Comparison of ENCODE assay signal across 27 cellular contexts in genomic region chr6:167739721-167740475, GRCh38.
"Had no signal": no experiment of that assay in that cellular context is flagged by ENCODE, and none has a peak within 500 bp of the region (broad histone marks: within the 10 kb centered on the region; RNA-seq: fewer than 3 reads in every experiment).

No MANE protein-coding gene starts in this region.

- ATAC-seq: gastroesophageal sphincter, left cardiac atrium, lower lobe of right lung, right lobe of liver had no signal

- H3K4me1 ChIP-seq: left ventricle myocardium inferior, parathyroid adenoma, prostate gland, thyroid gland, uterus had no signal

- DNase-seq: cortex of kidney; dorsolateral prefrontal cortex; effector CD8-positive, alpha-beta T cell; esophagus squamous epithelium; foreskin fibroblast; glutamatergic neuron; immature natural killer cell; kidney; left cardiac atrium; left ventricle myocardium inferior; lower lobe of right lung; midbrain; naive B cell; stimulated activated CD4-positive, alpha-beta T cell treated with anti-CD3 and anti-CD28 coated beads, Interleukin-12 subunit alpha, Interleukin-12 subunit beta, amount 100 ng/mL, for 4 hours; stimulated activated naive CD4-positive, alpha-beta T cell; thyroid gland; uterus had no signal

- H3K27me3 ChIP-seq: right lobe of liver, thyroid gland, uterus had no signal

- H3K9me3 ChIP-seq: lower lobe of right lung, prostate gland, right lobe of liver, suprapubic skin, thyroid gland, uterus had no signal

- H3K27ac ChIP-seq: dorsolateral prefrontal cortex, epithelial cell of prostate, esophagus squamous epithelium, gastroesophageal sphincter, left ventricle myocardium inferior, lower lobe of right lung, parathyroid adenoma, prostate gland, right lobe of liver, skin epidermis, suprapubic skin, thyroid gland, uterus had no signal

- H3K36me3 ChIP-seq: esophagus squamous epithelium, gastroesophageal sphincter, left ventricle myocardium inferior, lower lobe of right lung, prostate gland, right lobe of liver, suprapubic skin, thyroid gland, uterus had no signal

- H2AFZ ChIP-seq: parathyroid adenoma had no signal

- H3K4me1 Mint-ChIP-seq: immature natural killer cell had no signal

- H3K27ac Mint-ChIP-seq: immature natural killer cell, memory B cell, nephron, type B pancreatic cell had no signal

- H3K36me3 Mint-ChIP-seq: immature natural killer cell, memory B cell, type B pancreatic cell had no signal

- FAIRE-seq: kidney had no signal

- H3K9me3 Mint-ChIP-seq: nephron, type B pancreatic cell had no signal

- H3K4me3 Mint-ChIP-seq: immature natural killer cell, memory B cell, naive B cell, nephron, type B pancreatic cell had no signal

- H3K9ac ChIP-seq: parathyroid adenoma had no signal

- H3K4me3 ChIP-seq: dorsolateral prefrontal cortex, esophagus squamous epithelium, gastroesophageal sphincter, left ventricle myocardium inferior, lower lobe of right lung, prostate gland, right lobe of liver, skin epidermis, suprapubic skin, thyroid gland, uterus had no signal
